23 cellular contexts compared by ENCODE assay signal in genomic region chr3:2968475-2968874, GRCh38.
DNase-seq lines count a peak whose midpoint lies in the region; ATAC-seq, FAIRE-seq and TF ChIP-seq lines count a peak whose summit lies in the region.
"Had no signal": no experiment of that assay in that cellular context is flagged by ENCODE, and none has a peak within 500 bp of the region (broad histone marks: within the 10 kb centered on the region; RNA-seq: fewer than 3 reads in every experiment).

No MANE protein-coding gene starts in this region.

- H4K91ac ChIP-seq in H1 (replicated peaks; ENCODE audit: insufficient read length, low read length) = peak overlapping the region; percentile 9

- no peak overlapping the region for H4K5ac ChIP-seq in H1 (ENCODE audit: insufficient read length, low read depth, low read length)

- H3K27me3 ChIP-seq in H1 (replicated peaks in 1 of 4; ENCODE audit: control insufficient read depth in 3 of 4, extremely low read depth in 1 of 4, insufficient read depth in 3 of 4, low read length in 3 of 4) (no peaks in the 10 kb centered on the region; a peak in 1 of 7 replicates), pancreas (no peaks in the 10 kb centered on the region)
- H3K27me3 ChIP-seq: upper lobe of left lung had no signal

- no peak for TF ChIP-seq EP300 in H1 (IDR thresholded peaks at IDR 0.05; ENCODE audit: borderline replicate concordance in 1 of 2, low read depth in 2 of 2, low read length in 2 of 2)

- CTCF ChIA-PET in H1 (lab: Charles Lee; ENCODE audit: partially characterized antibody) = interaction anchor here (1.4 kb wide), 1 partner anchor 11 kb away, joined by 4 read pairs; no protein-coding TSS in a partner anchor
- CTCF ChIA-PET in activated CD8-positive, alpha-beta T cell treated with anti-CD3 and anti-CD28 coated beads, Interleukin-2, amount 10 ng/mL, durations not matched to agents 7 days and 5 days (lab: Charles Lee) = no interaction called here

- no peak overlapping the region for H2BK15ac ChIP-seq in H1 (ENCODE audit: low read length)

- no peaks in the 10 kb centered on the region for H3K9me3 Mint-ChIP-seq in stimulated activated memory B cell treated with anti-CD40 and anti-IgM and Interleukin-4, amounts not matched to agents 10 μg/mL and 1 μg/mL and 100 μg/mL, for 72 hours
- H3K9me3 Mint-ChIP-seq in activated CD8-positive, alpha-beta T cell treated with anti-CD3 and anti-CD28 coated beads, Interleukin-2, amount 10 ng/mL, durations not matched to agents 7 days and 5 days (ENCODE audit: insufficient read depth) = no peaks in the 10 kb centered on the region
- H3K9me3 Mint-ChIP-seq: activated CD4-positive, alpha-beta T cell treated with anti-CD3 and anti-CD28 coated beads, Interleukin-2, amount 10 ng/mL, durations not matched to agents 24 days and 14 days; activated T-helper 1 cell treated with anti-CD3 and anti-CD28 coated beads, Interleukin-12 subunit alpha, Interleukin-12 subunit beta, Interleukin-2, Interleukin-4 antibody, amounts not matched to agents 30 ng/mL and 10 ng/mL and 1 ng/mL, durations not matched to agents 14 hours and 24 hours and 36 hours; CD4-positive, alpha-beta memory T cell; natural killer cell treated with Interleukin-12 subunit alpha and Interleukin-12 subunit beta and Interleukin-15 and Interleukin-18, amount 100 ng/mL, for 72 hours had no signal

- H2AK5ac ChIP-seq in H1 (ENCODE audit: low read depth, low read length) = no peak overlapping the region; the same call in 1 of the 2 replicates

- H3K23ac ChIP-seq in H1 (ENCODE audit: insufficient read length) = no peak overlapping the region

- H3K79me1 ChIP-seq in H1 (ENCODE audit: low read depth, low read length) = no peaks in the 10 kb centered on the region

- intact Hi-C loops in pancreas (cut with DNase I) = no loop called here

- H3K27ac ChIP-seq in H1 (ENCODE audit: low read depth, low read length) (no peak overlapping the region), pancreas (no peak overlapping the region)
- H3K27ac ChIP-seq: HL-60, upper lobe of left lung had no signal

- H3K9me3 ChIP-seq in H1 (ENCODE audit: insufficient read depth in 2 of 2, low read depth in 1 of 2, low read length in 1 of 2) (no peaks in the 10 kb centered on the region), pancreas (no peaks in the 10 kb centered on the region)
- H3K9me3 ChIP-seq: upper lobe of left lung had no signal

- no peaks in the 10 kb centered on the region for H3K79me2 ChIP-seq in H1 (ENCODE audit: control insufficient read depth in 1 of 2, insufficient read depth in 2 of 2, low read length in 2 of 2)

- no peaks in the 10 kb centered on the region for H3K36me3 Mint-ChIP-seq in stimulated activated memory B cell treated with anti-CD40 and anti-IgM and Interleukin-4, amounts not matched to agents 10 μg/mL and 1 μg/mL and 100 μg/mL, for 72 hours
- no peaks in the 10 kb centered on the region for H3K36me3 Mint-ChIP-seq in activated CD8-positive, alpha-beta T cell treated with anti-CD3 and anti-CD28 coated beads, Interleukin-2, amount 10 ng/mL, durations not matched to agents 7 days and 5 days (ENCODE audit: low read depth)
- H3K36me3 Mint-ChIP-seq: activated CD8-positive, alpha-beta memory T cell treated with anti-CD3 and anti-CD28 coated beads, Interleukin-2, amount 10 ng/mL, durations not matched to agents 7 days and 5 days; CD4-positive, alpha-beta memory T cell; natural killer cell treated with Interleukin-12 subunit alpha and Interleukin-12 subunit beta and Interleukin-15 and Interleukin-18, amount 100 ng/mL, for 72 hours had no signal

- H4K8ac ChIP-seq in H1 (ENCODE audit: extremely low read depth, insufficient read depth, low read length) = no peak overlapping the region

- no peak overlapping the region for H2BK120ac ChIP-seq in H1 (replicated peaks; ENCODE audit: low read depth, low read length)

- no peak overlapping the region for H2AFZ ChIP-seq in H1 (ENCODE audit: low read length)

- peak; percentile 84 for ATAC-seq in GM18868 (IDR thresholded peaks at IDR 0.05; ENCODE audit: unreplicated experiment)
- ATAC-seq in HG03103 (IDR thresholded peaks at IDR 0.05; ENCODE audit: low read depth, unreplicated experiment) = peak; percentile 44
- peak; percentile 58 for ATAC-seq in stimulated activated memory B cell treated with anti-CD40 and anti-IgM and Interleukin-4, amounts not matched to agents 10 μg/mL and 1 μg/mL and 100 μg/mL, for 72 hours
- ATAC-seq in activated CD8-positive, alpha-beta T cell treated with anti-CD3 and anti-CD28 coated beads, Interleukin-2, amount 10 ng/mL, durations not matched to agents 7 days and 5 days = no peak
- no peak for ATAC-seq in pancreas
- ATAC-seq in GM18498 (IDR thresholded peaks at IDR 0.05; ENCODE audit: unreplicated experiment) = no peak
- ATAC-seq: activated CD8-positive, alpha-beta memory T cell treated with anti-CD3 and anti-CD28 coated beads, Interleukin-2, amount 10 ng/mL, durations not matched to agents 7 days and 5 days; HCT116; left ventricle myocardium superior; natural killer cell treated with Interleukin-12 subunit alpha and Interleukin-12 subunit beta and Interleukin-15 and Interleukin-18, amount 100 ng/mL, for 72 hours; sciatic nerve had no signal

- DNase-seq in H1 (ENCODE audit: low read depth in 1 of 2, low spot score in 2 of 2) (no peak), pancreas (no peak), SHP77 treated with DMSO at 0.1 percent for 48 hours (lab: John Stamatoyannopoulos, UW) (no peak)
- no peak for DNase-seq in activated CD8-positive, alpha-beta T cell treated with anti-CD3 and anti-CD28 coated beads, Interleukin-2, amount 10 ng/mL, durations not matched to agents 7 days and 5 days
- DNase-seq: activated CD4-positive, alpha-beta T cell treated with anti-CD3 and anti-CD28 coated beads, Interleukin-2, amount 10 ng/mL, durations not matched to agents 24 days and 14 days; activated CD8-positive, alpha-beta memory T cell treated with anti-CD3 and anti-CD28 coated beads, Interleukin-2, amount 10 ng/mL, durations not matched to agents 7 days and 5 days; activated naive CD4-positive, alpha-beta T cell treated with anti-CD3 and anti-CD28 coated beads, Interleukin-2, amount 50 U/mL, for 16 hours; CD4-positive, alpha-beta memory T cell; cortex of kidney; DMS153; islet precursor cell; left ventricle myocardium superior; NCI-H1694; upper lobe of left lung had no signal

- H3K18ac ChIP-seq in H1 (ENCODE audit: extremely low read depth, low read length) = no peak overlapping the region

- TF ChIP-seq POLR2A in H1 (IDR thresholded peaks at IDR 0.05; ENCODE audit: control extremely low read depth in 1 of 2, low read depth in 2 of 2, low read length in 2 of 2) = no peak

- POLR2A ChIA-PET in H1 (lab: Charles Lee; ENCODE audit: partially characterized antibody) = no interaction called here
- POLR2A ChIA-PET in activated CD8-positive, alpha-beta T cell treated with anti-CD3 and anti-CD28 coated beads, Interleukin-2, amount 10 ng/mL, durations not matched to agents 7 days and 5 days (lab: Charles Lee) = no interaction called here

- H2BK20ac ChIP-seq in H1 (ENCODE audit: low read length) = no peak overlapping the region

- H3K36me3 ChIP-seq in H1 (ENCODE audit: control insufficient read depth in 2 of 4, insufficient read depth in 4 of 4, low read length in 3 of 4) (no peaks in the 10 kb centered on the region), pancreas (no peaks in the 10 kb centered on the region)
- H3K36me3 ChIP-seq: upper lobe of left lung had no signal

- H3K4me3 Mint-ChIP-seq in stimulated activated memory B cell treated with anti-CD40 and anti-IgM and Interleukin-4, amounts not matched to agents 10 μg/mL and 1 μg/mL and 100 μg/mL, for 72 hours = no peak overlapping the region
- no peak overlapping the region for H3K4me3 Mint-ChIP-seq in activated CD8-positive, alpha-beta T cell treated with anti-CD3 and anti-CD28 coated beads, Interleukin-2, amount 10 ng/mL, durations not matched to agents 7 days and 5 days
- H3K4me3 Mint-ChIP-seq: activated CD4-positive, alpha-beta T cell treated with anti-CD3 and anti-CD28 coated beads, Interleukin-2, amount 10 ng/mL, durations not matched to agents 24 days and 14 days; activated CD8-positive, alpha-beta memory T cell treated with anti-CD3 and anti-CD28 coated beads, Interleukin-2, amount 10 ng/mL, durations not matched to agents 7 days and 5 days; activated T-helper 1 cell treated with anti-CD3 and anti-CD28 coated beads, Interleukin-12 subunit alpha, Interleukin-12 subunit beta, Interleukin-2, Interleukin-4 antibody, amounts not matched to agents 30 ng/mL and 10 ng/mL and 1 ng/mL, durations not matched to agents 14 hours and 24 hours and 36 hours; CD4-positive, alpha-beta memory T cell; natural killer cell treated with Interleukin-12 subunit alpha and Interleukin-12 subunit beta and Interleukin-15 and Interleukin-18, amount 100 ng/mL, for 72 hours had no signal

- peaks cover 21% of the 10 kb centered on the region for H3K27me3 Mint-ChIP-seq in stimulated activated memory B cell treated with anti-CD40 and anti-IgM and Interleukin-4, amounts not matched to agents 10 μg/mL and 1 μg/mL and 100 μg/mL, for 72 hours
- peaks cover 15% of the 10 kb centered on the region for H3K27me3 Mint-ChIP-seq in activated CD8-positive, alpha-beta T cell treated with anti-CD3 and anti-CD28 coated beads, Interleukin-2, amount 10 ng/mL, durations not matched to agents 7 days and 5 days (ENCODE audit: low read depth)

- H3K4me3 ChIP-seq in H1 (ENCODE audit: extremely low read depth in 1 of 4, insufficient read depth in 2 of 4, low read depth in 3 of 4, low read length in 4 of 4) (no peak overlapping the region), pancreas (no peak overlapping the region)
- H3K4me3 ChIP-seq: upper lobe of left lung had no signal

- H3K4me2 ChIP-seq in H1 (ENCODE audit: insufficient read depth in 1 of 2, low read depth in 2 of 2, low read length in 2 of 2) = no peak overlapping the region

- no peaks in the 10 kb centered on the region for H3K4me1 Mint-ChIP-seq in stimulated activated memory B cell treated with anti-CD40 and anti-IgM and Interleukin-4, amounts not matched to agents 10 μg/mL and 1 μg/mL and 100 μg/mL, for 72 hours
- H3K4me1 Mint-ChIP-seq in activated CD8-positive, alpha-beta T cell treated with anti-CD3 and anti-CD28 coated beads, Interleukin-2, amount 10 ng/mL, durations not matched to agents 7 days and 5 days (ENCODE audit: low read depth) = no peaks in the 10 kb centered on the region
- H3K4me1 Mint-ChIP-seq: activated CD4-positive, alpha-beta T cell treated with anti-CD3 and anti-CD28 coated beads, Interleukin-2, amount 10 ng/mL, durations not matched to agents 24 days and 14 days; activated CD8-positive, alpha-beta memory T cell treated with anti-CD3 and anti-CD28 coated beads, Interleukin-2, amount 10 ng/mL, durations not matched to agents 7 days and 5 days; CD4-positive, alpha-beta memory T cell had no signal

- FAIRE-seq in H1 (lab: Jason Lieb, UNC) (no peak), pancreas (lab: Jason Lieb, UNC) (no peak)

- no peak overlapping the region for H3K27ac Mint-ChIP-seq in stimulated activated memory B cell treated with anti-CD40 and anti-IgM and Interleukin-4, amounts not matched to agents 10 μg/mL and 1 μg/mL and 100 μg/mL, for 72 hours
- H3K27ac Mint-ChIP-seq in activated CD8-positive, alpha-beta T cell treated with anti-CD3 and anti-CD28 coated beads, Interleukin-2, amount 10 ng/mL, durations not matched to agents 7 days and 5 days = no peak overlapping the region
- H3K27ac Mint-ChIP-seq: activated CD4-positive, alpha-beta T cell treated with anti-CD3 and anti-CD28 coated beads, Interleukin-2, amount 10 ng/mL, durations not matched to agents 24 days and 14 days; activated CD8-positive, alpha-beta memory T cell treated with anti-CD3 and anti-CD28 coated beads, Interleukin-2, amount 10 ng/mL, durations not matched to agents 7 days and 5 days; activated T-helper 1 cell treated with anti-CD3 and anti-CD28 coated beads, Interleukin-12 subunit alpha, Interleukin-12 subunit beta, Interleukin-2, Interleukin-4 antibody, amounts not matched to agents 30 ng/mL and 10 ng/mL and 1 ng/mL, durations not matched to agents 14 hours and 24 hours and 36 hours; CD4-positive, alpha-beta memory T cell; natural killer cell treated with Interleukin-12 subunit alpha and Interleukin-12 subunit beta and Interleukin-15 and Interleukin-18, amount 100 ng/mL, for 72 hours had no signal

- no peak overlapping the region for H2BK5ac ChIP-seq in H1 (ENCODE audit: low read depth, low read length)

- no peaks in the 10 kb centered on the region for H4K20me1 ChIP-seq in H1 (replicated peaks in 1 of 2; ENCODE audit: control insufficient read depth in 1 of 2, insufficient read depth in 2 of 2, low read length in 2 of 2)

- H3K23me2 ChIP-seq in H1 (ENCODE audit: low read depth, low read length) = no peaks in the 10 kb centered on the region

- no peak overlapping the region for H3K4ac ChIP-seq in H1 (replicated peaks; ENCODE audit: insufficient read length, low read depth, low read length)

- H2BK12ac ChIP-seq in H1 (ENCODE audit: low read depth, low read length) = no peak overlapping the region

- no peak overlapping the region for H3K14ac ChIP-seq in H1 (ENCODE audit: insufficient read length)

- no peak for TF ChIP-seq CTCF in H1 (IDR thresholded peaks at IDR 0.05; ENCODE audit: control extremely low read depth in 1 of 3, insufficient read depth in 1 of 3, low read depth in 1 of 3, low read length in 3 of 3)
- no peak for TF ChIP-seq CTCF in pancreas (IDR thresholded peaks at IDR 0.05)

- no peaks in the 10 kb centered on the region; a peak in 1 of 7 replicates for H3K4me1 ChIP-seq in H1 (replicated peaks in 1 of 4; ENCODE audit: control insufficient read depth in 3 of 4, insufficient read depth in 4 of 4, low read length in 3 of 4)
- no peaks in the 10 kb centered on the region for H3K4me1 ChIP-seq in pancreas
- H3K4me1 ChIP-seq: upper lobe of left lung had no signal

- TF ChIP-seq RAD21 in H1 (IDR thresholded peaks at IDR 0.05 in 1 of 2, conservative IDR thresholded peaks at IDR 0.05 in 1 of 2; ENCODE audit: low read depth in 2 of 2, low read length in 2 of 2) = no peak

- H3K9ac ChIP-seq in H1 (replicated peaks in 1 of 4; ENCODE audit: extremely low read depth in 1 of 4, low read depth in 3 of 4, low read length in 3 of 4) = no peak overlapping the region

- no peak overlapping the region for H3K56ac ChIP-seq in H1 (replicated peaks; ENCODE audit: insufficient read length, low read depth, low read length)

Comparison
In these comparisons a context has a peak if more than half of its experiments do, and no peak if none do; other contexts are left out.
1. ATAC-seq: peak in GM18868 (single experiment), HG03103 (single experiment) and stimulated activated memory B cell treated with anti-CD40 and anti-IgM and Interleukin-4, amounts not matched to agents 10 μg/mL and 1 μg/mL and 100 μg/mL, for 72 hours (single experiment); none in activated CD8-positive, alpha-beta T cell treated with anti-CD3 and anti-CD28 coated beads, Interleukin-2, amount 10 ng/mL, durations not matched to agents 7 days and 5 days (single experiment), pancreas (0 of 4) and GM18498 (single experiment).